Comparison of ENCODE assay signal across 11 cellular contexts in the genomic region with DNA sequence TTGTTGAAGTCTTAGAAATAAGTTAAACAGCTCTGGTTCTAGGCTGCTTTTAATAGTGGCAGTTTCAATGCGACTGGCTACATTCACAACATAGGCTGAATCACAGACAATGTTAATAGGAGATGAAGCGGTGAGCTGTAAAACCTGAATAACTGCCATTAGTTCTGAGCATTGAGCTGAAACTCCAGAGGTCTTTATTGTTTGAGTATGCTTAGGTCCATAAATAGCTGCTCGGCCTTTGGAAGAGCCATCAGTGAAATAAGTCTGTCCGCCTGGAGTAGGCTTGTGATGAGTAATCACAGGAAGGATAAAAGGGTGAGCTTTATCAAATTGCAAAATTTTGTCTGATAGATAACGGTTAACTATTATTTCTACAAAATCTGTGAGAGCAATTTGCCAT. TPM values are rescaled to one million over a fixed set of nuclear protein-coding genes. Genes with fewer than 3 reads are reported as not detected.
DNase-seq lines count a peak whose midpoint lies in the region; FAIRE-seq and TF ChIP-seq lines count a peak whose summit lies in the region.
"Had no signal": no experiment of that assay in that cellular context is flagged by ENCODE, and none has a peak within 500 bp of the region (broad histone marks: within the 10 kb centered on the region; RNA-seq: fewer than 3 reads in every experiment).

No MANE protein-coding gene starts in this region.

- no peaks in the 10 kb centered on the region for H3K9me2 ChIP-seq in hepatocyte (replicated peaks; ENCODE audit: insufficient read depth)

- DNase-seq in DMS79 treated with DMSO at 0.1 percent for 48 hours (lab: John Stamatoyannopoulos, UW) (peak; percentile 58), RCC 7860 (ENCODE audit: low spot score) (peak; percentile 60), hepatocyte (ENCODE audit: low spot score) (peak; percentile 28), renal cortical epithelial cell (ENCODE audit: low read depth) (peak; percentile 89), NCI-H2029 (lab: John Stamatoyannopoulos, UW) (no peak), NCI-H1105 (lab: John Stamatoyannopoulos, UW) (no peak)
- DNase-seq in activated effector memory CD4-positive, alpha-beta T cell treated with Interleukin-2 at 50 U/mL for 16 hours = no peak
- DNase-seq: CD8-positive, alpha-beta memory T cell; KG1; NCI-H1048 had no signal

- WGBS in hepatocyte (ENCODE audit: low lambda C conversion rate, missing lambda C conversion rate) = 74% methylated on average over 5 of the region's 5 CpGs

- no peaks in the 10 kb centered on the region for H3K27me3 ChIP-seq in hepatocyte

- no peaks in the 10 kb centered on the region for H3K4me1 ChIP-seq in hepatocyte (ENCODE audit: insufficient read depth)

- peak; percentile 55 for FAIRE-seq in RCC 7860 (lab: Jason Lieb, UNC)
- FAIRE-seq: H54 had no signal

- no peaks in the 10 kb centered on the region for H3K9me3 ChIP-seq in hepatocyte (ENCODE audit: low read depth)

- H3K27ac ChIP-seq in hepatocyte = peak overlapping the region; percentile 36

- no peak overlapping the region for H3K4me3 ChIP-seq in hepatocyte

- no peaks in the 10 kb centered on the region for H3K36me3 ChIP-seq in hepatocyte (replicated peaks; ENCODE audit: insufficient read depth, low read depth)

- H2AFZ ChIP-seq in hepatocyte = no peak overlapping the region

- no peaks in the 10 kb centered on the region for H4K20me1 ChIP-seq in hepatocyte (ENCODE audit: insufficient read depth, poor library complexity, severe bottlenecking)

- no peak for TF ChIP-seq CTCF in hepatocyte (IDR thresholded peaks at IDR 0.05; ENCODE audit: poor library complexity)

- H3K4me2 ChIP-seq in hepatocyte = no peak overlapping the region

- H3K79me2 ChIP-seq in hepatocyte = no peaks in the 10 kb centered on the region

RNA-seq across cellular contexts. Expression of a gene that starts 9.5 kb away (rescaled TPM):
- 7.1 and 8.0 TPM in 2 replicates for total RNA-seq in hepatocyte
- 5.6 and 8.7 TPM in 2 replicates for polyA plus RNA-seq in hepatocyte
- total RNA-seq in renal cortical epithelial cell = 4.0 and 4.5 TPM in 2 replicates

RNA-seq across cellular contexts. Expression of a gene that starts 31.1 kb away (rescaled TPM):
- total RNA-seq in hepatocyte = 6.6 and 8.1 TPM in 2 replicates
- polyA plus RNA-seq in hepatocyte = 18.7 and 20.0 TPM in 2 replicates
- 6.3 and 10.0 TPM in 2 replicates for total RNA-seq in renal cortical epithelial cell

RNA-seq across cellular contexts. Expression of a gene that starts 34.1 kb away (rescaled TPM):
- total RNA-seq in hepatocyte (10.8 and 11.7 TPM in 2 replicates), renal cortical epithelial cell (3.5 and 9.1 TPM in 2 replicates)
- polyA plus RNA-seq in hepatocyte = 7.3 and 10.0 TPM in 2 replicates

RNA-seq across cellular contexts. Expression of a gene that starts 38.6 kb away (rescaled TPM):
- total RNA-seq in hepatocyte (18.5 and 22.9 TPM in 2 replicates), renal cortical epithelial cell (7.5 and 20.6 TPM in 2 replicates)
- 22.1 and 25.5 TPM in 2 replicates for polyA plus RNA-seq in hepatocyte

RNA-seq across cellular contexts. Expression of a gene that starts 48.1 kb away (rescaled TPM):
- total RNA-seq in hepatocyte = 7.1 and 9.8 TPM in 2 replicates
- 21.0 and 21.3 TPM in 2 replicates for polyA plus RNA-seq in hepatocyte
- 5.3 and 7.1 TPM in 2 replicates for total RNA-seq in renal cortical epithelial cell

Comparison
In these comparisons a context has a peak if more than half of its experiments do, and no peak if none do; other contexts are left out.
1. DNase-seq: peak in DMS79 treated with DMSO at 0.1 percent for 48 hours (single experiment), RCC 7860 (single experiment), hepatocyte (single experiment) and renal cortical epithelial cell (single experiment); none in activated effector memory CD4-positive, alpha-beta T cell treated with Interleukin-2 at 50 U/mL for 16 hours (single experiment), NCI-H2029 (single experiment) and NCI-H1105 (single experiment).